1 cellular context compared by ENCODE assay signal in the genomic region with DNA sequence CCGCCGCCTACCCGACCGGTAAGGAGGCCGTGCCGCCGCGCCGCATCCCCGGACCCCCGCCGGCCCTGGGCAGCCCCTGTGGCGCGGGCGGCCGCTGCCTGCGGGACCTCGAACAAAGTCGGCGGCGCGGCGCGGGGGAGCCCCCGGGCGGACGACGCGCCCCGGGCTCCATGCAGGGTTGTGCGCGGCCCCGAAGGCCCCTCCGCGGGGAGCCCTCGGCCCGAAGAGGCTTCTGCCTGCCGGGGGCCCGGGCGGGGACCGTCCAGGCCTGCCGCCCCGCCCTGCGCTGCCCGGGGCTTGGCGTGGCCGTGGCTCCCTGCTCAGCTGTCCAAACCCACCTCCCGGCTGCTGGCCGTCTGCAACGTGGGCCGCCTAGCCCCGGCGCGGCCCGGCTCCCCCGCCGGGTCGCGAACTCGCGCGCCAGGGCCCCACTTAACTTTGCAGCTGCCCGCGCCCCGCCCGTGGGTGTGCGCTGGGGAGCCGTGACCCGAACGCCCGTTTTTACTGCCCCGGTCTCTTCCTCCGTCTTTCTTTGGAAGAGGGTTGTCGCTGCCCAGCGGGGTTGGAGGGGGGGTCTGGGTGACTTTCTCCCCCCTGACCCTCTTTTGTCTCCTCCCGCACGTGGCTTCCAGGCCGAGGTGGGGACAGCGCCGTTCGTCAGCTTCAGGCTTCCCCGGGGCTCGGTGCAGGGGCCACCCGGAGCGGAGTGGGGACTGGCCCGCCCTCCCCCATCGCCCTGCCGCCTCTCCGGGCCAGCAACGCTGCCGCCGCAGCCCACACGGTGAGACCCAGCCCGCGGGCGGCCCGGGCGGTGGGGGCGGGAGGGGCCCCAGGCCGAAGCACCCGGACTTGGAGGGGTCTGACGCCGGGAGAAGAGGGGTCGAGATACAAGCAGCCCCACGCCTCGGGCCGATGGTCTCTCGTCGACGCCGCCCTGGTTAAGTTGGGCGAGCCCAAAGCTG.
TF ChIP-seq lines count a peak whose summit lies in the region.

No MANE protein-coding gene starts in this region.

TF ChIP-seq in GM12878, 131 proteins besides CTCF, POLR2A, EP300 and RAD21 (continued from another document):
- TF ChIP-seq, protein P1, sequence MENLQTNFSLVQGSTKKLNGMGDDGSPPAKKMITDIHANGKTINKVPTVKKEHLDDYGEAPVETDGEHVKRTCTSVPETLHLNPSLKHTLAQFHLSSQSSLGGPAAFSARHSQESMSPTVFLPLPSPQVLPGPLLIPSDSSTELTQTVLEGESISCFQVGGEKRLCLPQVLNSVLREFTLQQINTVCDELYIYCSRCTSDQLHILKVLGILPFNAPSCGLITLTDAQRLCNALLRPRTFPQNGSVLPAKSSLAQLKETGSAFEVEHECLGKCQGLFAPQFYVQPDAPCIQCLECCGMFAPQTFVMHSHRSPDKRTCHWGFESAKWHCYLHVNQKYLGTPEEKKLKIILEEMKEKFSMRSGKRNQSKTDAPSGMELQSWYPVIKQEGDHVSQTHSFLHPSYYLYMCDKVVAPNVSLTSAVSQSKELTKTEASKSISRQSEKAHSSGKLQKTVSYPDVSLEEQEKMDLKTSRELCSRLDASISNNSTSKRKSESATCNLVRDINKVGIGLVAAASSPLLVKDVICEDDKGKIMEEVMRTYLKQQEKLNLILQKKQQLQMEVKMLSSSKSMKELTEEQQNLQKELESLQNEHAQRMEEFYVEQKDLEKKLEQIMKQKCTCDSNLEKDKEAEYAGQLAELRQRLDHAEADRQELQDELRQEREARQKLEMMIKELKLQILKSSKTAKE (IDR thresholded peaks at IDR 0.05; ENCODE audit: low read depth, poor library complexity, severe bottlenecking) = no peak
- TF ChIP-seq NFIC (IDR thresholded peaks at IDR 0.05; ENCODE audit: low read depth, low read length) (no peak), ZZZ3 (IDR thresholded peaks at IDR 0.05; ENCODE audit: control insufficient read depth, insufficient read length, low read depth) (no peak)
